8 cellular contexts compared by ENCODE assay signal in the genomic region with DNA sequence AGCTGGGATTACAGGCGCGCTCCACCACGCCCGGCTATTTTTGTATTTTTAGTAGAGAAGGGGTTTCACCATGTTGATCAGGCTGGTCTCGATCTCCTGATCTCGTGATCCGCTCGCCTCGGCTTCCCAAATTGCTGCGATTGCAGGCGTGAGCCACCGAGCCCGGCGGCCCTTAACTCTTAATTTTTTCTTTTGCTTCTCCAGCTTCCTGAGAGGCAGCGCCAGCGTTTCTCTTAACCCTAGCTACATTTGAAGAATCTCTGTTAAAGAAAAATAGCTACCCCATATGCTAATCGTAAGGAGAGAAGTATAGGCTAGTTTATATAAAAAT. TPM values are rescaled to one million over a fixed set of nuclear protein-coding genes. Genes with fewer than 3 reads are reported as not detected.
DNase-seq lines count a peak whose midpoint lies in the region; ATAC-seq lines count a peak whose summit lies in the region.

No MANE protein-coding gene starts in this region.

- peak overlapping the region; percentile 89 for H3K4me2 ChIP-seq in BLaER1

- peak overlapping the region; percentile 92 for H3K27ac Mint-ChIP-seq in central memory CD8-positive, alpha-beta T cell (ENCODE audit: low read depth)
- H3K27ac Mint-ChIP-seq in naive thymus-derived CD8-positive, alpha-beta T cell: peak overlapping the region; percentile 54 to 95 (median 86)

- no peaks in the 10 kb centered on the region for H3K36me3 ChIP-seq in BLaER1

- peak overlapping the region; percentile 89 for H3K4me3 Mint-ChIP-seq in central memory CD8-positive, alpha-beta T cell
- H3K4me3 Mint-ChIP-seq in naive thymus-derived CD8-positive, alpha-beta T cell: peak overlapping the region; percentile 86 to 95 (median 91)

- DNase-seq in central memory CD8-positive, alpha-beta T cell (ENCODE audit: low spot score in 2 of 2): no peak
- DNase-seq in naive thymus-derived CD8-positive, alpha-beta T cell: no peak
- DNase-seq in RPMI8226 (no peak), epidermal melanocyte (ENCODE audit: insufficient read length, low spot score) (no peak), NCI-H446 (lab: John Stamatoyannopoulos, UW) (no peak)

- H3K4me1 Mint-ChIP-seq in central memory CD8-positive, alpha-beta T cell: peaks cover 25% of the 10 kb centered on the region
- peaks cover 6 to 28% (median 18%) of the 10 kb centered on the region in 4 donors for H3K4me1 Mint-ChIP-seq in naive thymus-derived CD8-positive, alpha-beta T cell

- H3K4me1 ChIP-seq in BLaER1: peaks cover 5% of the 10 kb centered on the region; the same call in 1 of the 2 replicates

- POLR2A ChIA-PET in naive thymus-derived CD8-positive, alpha-beta T cell (lab: Charles Lee): no interaction called here

- H3K27me3 ChIP-seq in BLaER1: no peaks in the 10 kb centered on the region

- no peaks in the 10 kb centered on the region for H3K9me3 ChIP-seq in BLaER1

- peaks cover 4% of the 10 kb centered on the region for H3K36me3 Mint-ChIP-seq in central memory CD8-positive, alpha-beta T cell (ENCODE audit: insufficient read depth)
- peaks cover 0 to under 1% (median 0%) of the 10 kb centered on the region in 3 donors for H3K36me3 Mint-ChIP-seq in naive thymus-derived CD8-positive, alpha-beta T cell

- peak overlapping the region; percentile 81 for H3K4me3 ChIP-seq in BLaER1

- peak overlapping the region; percentile 61 for H3K27ac ChIP-seq in BLaER1

- peak; percentile 2 for ATAC-seq in HG03159 (IDR thresholded peaks at IDR 0.05; ENCODE audit: unreplicated experiment)
- no peak for ATAC-seq in central memory CD8-positive, alpha-beta T cell (replicated peaks; ENCODE audit: extremely low read depth, poor library complexity, severe bottlenecking)
- no peak for ATAC-seq in naive thymus-derived CD8-positive, alpha-beta T cell
- ATAC-seq in HG02884 (IDR thresholded peaks at IDR 0.05; ENCODE audit: unreplicated experiment): no peak

- no peaks in the 10 kb centered on the region for H3K27me3 Mint-ChIP-seq in central memory CD8-positive, alpha-beta T cell
- H3K27me3 Mint-ChIP-seq in naive thymus-derived CD8-positive, alpha-beta T cell: no peaks in the 10 kb centered on the region

- H4K20me1 ChIP-seq in BLaER1: no peaks in the 10 kb centered on the region

- H3K9me3 Mint-ChIP-seq in central memory CD8-positive, alpha-beta T cell: no peaks in the 10 kb centered on the region
- H3K9me3 Mint-ChIP-seq in naive thymus-derived CD8-positive, alpha-beta T cell: no peaks in the 10 kb centered on the region

- H3K9ac ChIP-seq in BLaER1: peak overlapping the region; percentile 75; the same call in 1 of the 2 replicates

RNA-seq across cellular contexts. Expression of a gene that starts 0.5 kb away (rescaled TPM):
- total RNA-seq in naive thymus-derived CD8-positive, alpha-beta T cell: 10 to 100 TPM; 18.0 to 18.5 TPM
- polyA plus RNA-seq in naive thymus-derived CD8-positive, alpha-beta T cell: 1 to 10 TPM; 3.3 to 6.4 (median 5.8) TPM
